In the genomic region with DNA sequence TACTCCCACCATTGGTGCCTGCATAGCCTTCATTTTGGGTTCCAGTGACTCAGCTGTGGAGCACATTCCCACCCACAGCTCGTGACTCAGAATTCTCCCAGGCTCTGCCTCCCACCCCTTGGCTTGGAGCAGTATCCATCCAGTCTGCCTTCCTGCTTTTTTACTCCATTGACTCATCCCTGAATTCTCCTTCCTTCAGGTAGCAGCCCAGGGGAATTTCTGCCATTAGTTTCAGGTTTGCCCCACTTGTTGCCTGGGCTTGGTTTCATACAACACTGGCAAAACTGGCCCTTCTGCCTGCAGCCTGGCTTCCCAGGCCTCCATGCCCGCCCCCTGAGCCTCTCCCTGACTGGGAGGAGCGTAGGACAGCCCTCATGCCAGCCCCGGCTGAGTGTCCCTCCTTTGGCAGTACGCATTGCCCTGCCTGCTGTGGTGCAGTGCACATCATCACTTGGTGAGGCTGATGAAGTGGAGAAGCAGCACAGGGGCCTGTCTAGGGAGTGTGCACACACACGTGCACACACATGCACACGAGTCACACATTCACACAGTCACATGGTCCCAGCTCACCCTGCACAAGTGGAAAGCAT, we compare ENCODE assay signal across 2 cellular contexts.
TF ChIP-seq lines count a peak whose summit lies in the region.

No MANE protein-coding gene starts in this region.

TF ChIP-seq in HEK293, 187 proteins besides CTCF, POLR2A, EP300 and RAD21:
- no peak for TF ChIP-seq ZNF514 (tag by site-specific recombination; IDR thresholded peaks at IDR 0.05)
- TF ChIP-seq, protein P1, sequence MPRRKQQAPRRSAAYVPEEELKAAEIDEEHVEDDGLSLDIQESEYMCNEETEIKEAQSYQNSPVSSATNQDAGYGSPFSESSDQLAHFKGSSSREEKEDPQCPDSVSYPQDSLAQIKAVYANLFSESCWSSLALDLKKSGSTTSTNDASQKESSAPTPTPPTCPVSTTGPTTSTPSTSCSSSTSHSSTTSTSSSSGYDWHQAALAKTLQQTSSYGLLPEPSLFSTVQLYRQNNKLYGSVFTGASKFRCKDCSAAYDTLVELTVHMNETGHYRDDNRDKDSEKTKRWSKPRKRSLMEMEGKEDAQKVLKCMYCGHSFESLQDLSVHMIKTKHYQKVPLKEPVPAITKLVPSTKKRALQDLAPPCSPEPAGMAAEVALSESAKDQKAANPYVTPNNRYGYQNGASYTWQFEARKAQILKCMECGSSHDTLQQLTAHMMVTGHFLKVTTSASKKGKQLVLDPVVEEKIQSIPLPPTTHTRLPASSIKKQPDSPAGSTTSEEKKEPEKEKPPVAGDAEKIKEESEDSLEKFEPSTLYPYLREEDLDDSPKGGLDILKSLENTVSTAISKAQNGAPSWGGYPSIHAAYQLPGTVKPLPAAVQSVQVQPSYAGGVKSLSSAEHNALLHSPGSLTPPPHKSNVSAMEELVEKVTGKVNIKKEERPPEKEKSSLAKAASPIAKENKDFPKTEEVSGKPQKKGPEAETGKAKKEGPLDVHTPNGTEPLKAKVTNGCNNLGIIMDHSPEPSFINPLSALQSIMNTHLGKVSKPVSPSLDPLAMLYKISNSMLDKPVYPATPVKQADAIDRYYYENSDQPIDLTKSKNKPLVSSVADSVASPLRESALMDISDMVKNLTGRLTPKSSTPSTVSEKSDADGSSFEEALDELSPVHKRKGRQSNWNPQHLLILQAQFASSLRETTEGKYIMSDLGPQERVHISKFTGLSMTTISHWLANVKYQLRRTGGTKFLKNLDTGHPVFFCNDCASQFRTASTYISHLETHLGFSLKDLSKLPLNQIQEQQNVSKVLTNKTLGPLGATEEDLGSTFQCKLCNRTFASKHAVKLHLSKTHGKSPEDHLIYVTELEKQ (tag by site-specific recombination; IDR thresholded peaks at IDR 0.05; ENCODE audit: borderline replicate concordance): no peak
- no peak for TF ChIP-seq ZNF266 (tag by site-specific recombination; IDR thresholded peaks at IDR 0.05; ENCODE audit: low read depth)
- TF ChIP-seq ZNF785 (tag by site-specific recombination; IDR thresholded peaks at IDR 0.05): no peak
- TF ChIP-seq SCRT2 (tag by site-specific recombination; IDR thresholded peaks at IDR 0.05): peak; percentile 73
- TF ChIP-seq, protein P2, sequence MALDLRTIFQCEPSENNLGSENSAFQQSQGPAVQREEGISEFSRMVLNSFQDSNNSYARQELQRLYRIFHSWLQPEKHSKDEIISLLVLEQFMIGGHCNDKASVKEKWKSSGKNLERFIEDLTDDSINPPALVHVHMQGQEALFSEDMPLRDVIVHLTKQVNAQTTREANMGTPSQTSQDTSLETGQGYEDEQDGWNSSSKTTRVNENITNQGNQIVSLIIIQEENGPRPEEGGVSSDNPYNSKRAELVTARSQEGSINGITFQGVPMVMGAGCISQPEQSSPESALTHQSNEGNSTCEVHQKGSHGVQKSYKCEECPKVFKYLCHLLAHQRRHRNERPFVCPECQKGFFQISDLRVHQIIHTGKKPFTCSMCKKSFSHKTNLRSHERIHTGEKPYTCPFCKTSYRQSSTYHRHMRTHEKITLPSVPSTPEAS (tag by site-specific recombination; IDR thresholded peaks at IDR 0.05): peak; percentile 69
- TF ChIP-seq EGR2 (tag by site-specific recombination; IDR thresholded peaks at IDR 0.05; ENCODE audit: low read depth): peak; percentile 82; the same call in 1 of the 2 replicates
- TF ChIP-seq ZNF37A (tag by site-specific recombination; IDR thresholded peaks at IDR 0.05): no peak
- TF ChIP-seq, protein P3, sequence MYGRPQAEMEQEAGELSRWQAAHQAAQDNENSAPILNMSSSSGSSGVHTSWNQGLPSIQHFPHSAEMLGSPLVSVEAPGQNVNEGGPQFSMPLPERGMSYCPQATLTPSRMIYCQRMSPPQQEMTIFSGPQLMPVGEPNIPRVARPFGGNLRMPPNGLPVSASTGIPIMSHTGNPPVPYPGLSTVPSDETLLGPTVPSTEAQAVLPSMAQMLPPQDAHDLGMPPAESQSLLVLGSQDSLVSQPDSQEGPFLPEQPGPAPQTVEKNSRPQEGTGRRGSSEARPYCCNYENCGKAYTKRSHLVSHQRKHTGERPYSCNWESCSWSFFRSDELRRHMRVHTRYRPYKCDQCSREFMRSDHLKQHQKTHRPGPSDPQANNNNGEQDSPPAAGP (tag by site-specific recombination; IDR thresholded peaks at IDR 0.05): 0 out of 2 replicates have a peak, but pooled peaks have one; percentile 36
- TF ChIP-seq ZFP37 (tag by site-specific recombination; IDR thresholded peaks at IDR 0.05): no peak
- TF ChIP-seq ZNF701 (tag by site-specific recombination; IDR thresholded peaks at IDR 0.05): no peak
- TF ChIP-seq, protein P4, sequence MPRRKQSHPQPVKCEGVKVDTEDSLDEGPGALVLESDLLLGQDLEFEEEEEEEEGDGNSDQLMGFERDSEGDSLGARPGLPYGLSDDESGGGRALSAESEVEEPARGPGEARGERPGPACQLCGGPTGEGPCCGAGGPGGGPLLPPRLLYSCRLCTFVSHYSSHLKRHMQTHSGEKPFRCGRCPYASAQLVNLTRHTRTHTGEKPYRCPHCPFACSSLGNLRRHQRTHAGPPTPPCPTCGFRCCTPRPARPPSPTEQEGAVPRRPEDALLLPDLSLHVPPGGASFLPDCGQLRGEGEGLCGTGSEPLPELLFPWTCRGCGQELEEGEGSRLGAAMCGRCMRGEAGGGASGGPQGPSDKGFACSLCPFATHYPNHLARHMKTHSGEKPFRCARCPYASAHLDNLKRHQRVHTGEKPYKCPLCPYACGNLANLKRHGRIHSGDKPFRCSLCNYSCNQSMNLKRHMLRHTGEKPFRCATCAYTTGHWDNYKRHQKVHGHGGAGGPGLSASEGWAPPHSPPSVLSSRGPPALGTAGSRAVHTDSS (tag by site-specific recombination; IDR thresholded peaks at IDR 0.05): no peak
- TF ChIP-seq ZNF354C (tag by site-specific recombination; IDR thresholded peaks at IDR 0.05; ENCODE audit: borderline replicate concordance, low read depth): no peak
- TF ChIP-seq, protein P5, sequence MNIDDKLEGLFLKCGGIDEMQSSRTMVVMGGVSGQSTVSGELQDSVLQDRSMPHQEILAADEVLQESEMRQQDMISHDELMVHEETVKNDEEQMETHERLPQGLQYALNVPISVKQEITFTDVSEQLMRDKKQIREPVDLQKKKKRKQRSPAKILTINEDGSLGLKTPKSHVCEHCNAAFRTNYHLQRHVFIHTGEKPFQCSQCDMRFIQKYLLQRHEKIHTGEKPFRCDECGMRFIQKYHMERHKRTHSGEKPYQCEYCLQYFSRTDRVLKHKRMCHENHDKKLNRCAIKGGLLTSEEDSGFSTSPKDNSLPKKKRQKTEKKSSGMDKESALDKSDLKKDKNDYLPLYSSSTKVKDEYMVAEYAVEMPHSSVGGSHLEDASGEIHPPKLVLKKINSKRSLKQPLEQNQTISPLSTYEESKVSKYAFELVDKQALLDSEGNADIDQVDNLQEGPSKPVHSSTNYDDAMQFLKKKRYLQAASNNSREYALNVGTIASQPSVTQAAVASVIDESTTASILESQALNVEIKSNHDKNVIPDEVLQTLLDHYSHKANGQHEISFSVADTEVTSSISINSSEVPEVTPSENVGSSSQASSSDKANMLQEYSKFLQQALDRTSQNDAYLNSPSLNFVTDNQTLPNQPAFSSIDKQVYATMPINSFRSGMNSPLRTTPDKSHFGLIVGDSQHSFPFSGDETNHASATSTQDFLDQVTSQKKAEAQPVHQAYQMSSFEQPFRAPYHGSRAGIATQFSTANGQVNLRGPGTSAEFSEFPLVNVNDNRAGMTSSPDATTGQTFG (tag by site-specific recombination; IDR thresholded peaks at IDR 0.05; ENCODE audit: borderline replicate concordance): no peak
- peak; percentile 77 for TF ChIP-seq ZFHX2 (tag by site-specific recombination; conservative IDR thresholded peaks at IDR 0.05)
- TF ChIP-seq ZNF473 (tag by site-specific recombination; IDR thresholded peaks at IDR 0.05): no peak

TF ChIP-seq in GM12878, 131 proteins besides CTCF, POLR2A, EP300 and RAD21:
- no peak for TF ChIP-seq POU2F2 (IDR thresholded peaks at IDR 0.05; ENCODE audit: borderline replicate concordance, low read depth, low read length)
- peak in 1 of 2 experiments; percentile 16; a peak in 1 of 4 replicates for TF ChIP-seq BHLHE40 (IDR thresholded peaks at IDR 0.05; ENCODE audit: borderline replicate concordance in 1 of 2, low read depth in 2 of 2, low read length in 1 of 2)
